In genomic region chr21:45294509-45295291, GRCh38 we compare ENCODE assay signal across 9 cellular contexts. TPM values are rescaled to one million over a fixed set of nuclear protein-coding genes. Genes with fewer than 3 reads are reported as not detected.
A peak's percentile ranks its signal among the peaks of the same experiment; 100 is the strongest.
DNase-seq lines count a peak whose midpoint lies in the region; ATAC-seq and TF ChIP-seq lines count a peak whose summit lies in the region.
"Had no signal": no experiment of that assay in that cellular context is flagged by ENCODE, and none has a peak within 500 bp of the region (broad histone marks: within the 10 kb centered on the region; RNA-seq: fewer than 3 reads in every experiment).

No MANE protein-coding gene starts in this region.

- H3K27ac ChIP-seq in SJSA1 = peak overlapping the region; percentile 92

- no peaks in the 10 kb centered on the region for H3K27me3 ChIP-seq in SJSA1 (replicated peaks)

- H3K4me3 ChIP-seq in AG10803 (ENCODE audit: low read length) (no peak overlapping the region), SJSA1 (0 out of 2 replicates have a peak overlapping the region, but pooled peaks have one; percentile 1)

- DNase-seq in AG10803 (ENCODE audit: low read depth) = peak; percentile 95
- DNase-seq in SJSA1 (ENCODE audit: low read depth in 1 of 2, low spot score in 2 of 2) = peak; percentile 98
- peak; percentile 98 for DNase-seq in fibroblast of peridontal ligament (ENCODE audit: extremely low read depth)
- no peak for DNase-seq in omental fat pad (ENCODE audit: low spot score)
- no peak for DNase-seq in OCI-M2 (lab: John Stamatoyannopoulos, UW; ENCODE audit: unreplicated experiment)
- DNase-seq in NCI-H1436 treated with DMSO at 0.1 percent for 48 hours (lab: John Stamatoyannopoulos, UW) = no peak

- TF ChIP-seq CTCF in AG10803 (conservative IDR thresholded peaks at IDR 0.05; ENCODE audit: low read length) = no peak
- TF ChIP-seq CTCF in omental fat pad (IDR thresholded peaks at IDR 0.05) = no peak

- H3K4me1 ChIP-seq in SJSA1 (replicated peaks) = peaks cover 55% of the 10 kb centered on the region

- peak; percentile 55 for ATAC-seq in omental fat pad (ENCODE audit: low FRiP score)
- ATAC-seq in HG03378 (IDR thresholded peaks at IDR 0.05; ENCODE audit: unreplicated experiment) = no peak
- no peak for ATAC-seq in HG02870 (IDR thresholded peaks at IDR 0.05; ENCODE audit: unreplicated experiment)
- ATAC-seq: T-cell had no signal

- peaks cover 6% of the 10 kb centered on the region for H3K36me3 ChIP-seq in SJSA1

- no peaks in the 10 kb centered on the region for H3K9me3 ChIP-seq in SJSA1 (replicated peaks)

RNA-seq across cellular contexts. Expression of gene POFUT2, which starts 7.0 kb away (rescaled TPM):
- 32.6 and 42.0 TPM in 2 replicates for total RNA-seq in SJSA1 (2014; rRNA removed; shearing (Covaris generic))
- total RNA-seq in omental fat pad = 10 to 100 TPM; 17.5 to 48.9 (median 19.8) TPM

Comparison
In these comparisons a context has a peak if more than half of its experiments do, and no peak if none do; other contexts are left out.
1. DNase-seq: peak in AG10803 (single experiment), SJSA1 (2 of 2) and fibroblast of peridontal ligament (single experiment); none in omental fat pad (single experiment), OCI-M2 (single experiment) and NCI-H1436 treated with DMSO at 0.1 percent for 48 hours (single experiment).